ENCODE assay signal across 15 cellular contexts in genomic region chrX:19332983-19333382, GRCh38. TPM values are rescaled to one million over a fixed set of nuclear protein-coding genes. Genes with fewer than 3 reads are reported as not detected.
A peak's percentile ranks its signal among the peaks of the same experiment; 100 is the strongest.
DNase-seq lines count a peak whose midpoint lies in the region; ATAC-seq and TF ChIP-seq lines count a peak whose summit lies in the region.
"Had no signal": no experiment of that assay in that cellular context is flagged by ENCODE, and none has a peak within 500 bp of the region (broad histone marks: within the 10 kb centered on the region; RNA-seq: fewer than 3 reads in every experiment).

No MANE protein-coding gene starts in this region.

- CTCF ChIA-PET in Calu3 (lab: Charles Lee) = interaction anchor here (1.1 to 1.5 kb wide), 3 partner anchors 211 to 943 kb away, joined by 3 to 4 read pairs (median 4); partner anchors contain the start of gene ADGRG2

- H3K36me3 Mint-ChIP-seq in activated T-cell treated with anti-CD3 and anti-CD28 coated beads, Interleukin-2, amount 50 U/mL, for 24 hours (ENCODE audit: low read depth) = no peaks in the 10 kb centered on the region
- H3K36me3 Mint-ChIP-seq in Calu3 (ENCODE audit: insufficient read depth, unreplicated experiment) = peaks cover 5% of the 10 kb centered on the region

- WGBS in heart right ventricle, 2 donors = 8 to 31% methylated on average over 2 to 5 of the region's 5 CpGs
- WGBS in testis, 2 donors = 37 to 56% methylated on average over 4 to 5 of the region's 5 CpGs

- H3K9me3 ChIP-seq in heart right ventricle (peaks cover 0 to 22% (median 8%) of the 10 kb centered on the region in 11 donors), testis (no peaks in the 10 kb centered on the region)
- H3K9me3 ChIP-seq: Peyer's patch had no signal

- H3K27me3 Mint-ChIP-seq in activated T-cell treated with anti-CD3 and anti-CD28 coated beads, Interleukin-2, amount 50 U/mL, for 24 hours = peaks cover 6% of the 10 kb centered on the region
- H3K27me3 Mint-ChIP-seq in Calu3 (ENCODE audit: unreplicated experiment) = peaks cover 32% of the 10 kb centered on the region

- H3K27me3 ChIP-seq in heart right ventricle (no peaks in the 10 kb centered on the region), testis (no peaks in the 10 kb centered on the region)
- H3K27me3 ChIP-seq: cardiac muscle cell, esophagus muscularis mucosa, Peyer's patch had no signal

- H3K9me3 Mint-ChIP-seq in activated T-cell treated with anti-CD3 and anti-CD28 coated beads, Interleukin-2, amount 50 U/mL, for 24 hours = peaks cover 1% of the 10 kb centered on the region
- no peaks in the 10 kb centered on the region for H3K9me3 Mint-ChIP-seq in Calu3 (ENCODE audit: low read depth, unreplicated experiment)
- H3K9me3 Mint-ChIP-seq: activated T-helper 1 cell treated with anti-CD3 and anti-CD28 coated beads, Interleukin-12 subunit alpha, Interleukin-12 subunit beta, Interleukin-2, Interleukin-4 antibody, amounts not matched to agents 30 ng/mL and 10 ng/mL and 1 ng/mL, durations not matched to agents 14 hours and 24 hours and 36 hours; HFFc6 had no signal

- peak; percentile 42 to 83 (median 68) for ATAC-seq in heart right ventricle

- H3K27ac ChIP-seq in heart right ventricle (no peak overlapping the region), testis (no peak overlapping the region)
- H3K27ac ChIP-seq: cardiac muscle cell, esophagus muscularis mucosa, Peyer's patch, WERI-Rb-1 had no signal

- no peak overlapping the region for H3K4me3 Mint-ChIP-seq in activated T-cell treated with anti-CD3 and anti-CD28 coated beads, Interleukin-2, amount 50 U/mL, for 24 hours
- H3K4me3 Mint-ChIP-seq in Calu3 (ENCODE audit: low read depth, unreplicated experiment) = no peak overlapping the region
- H3K4me3 Mint-ChIP-seq: activated T-helper 1 cell treated with anti-CD3 and anti-CD28 coated beads, Interleukin-12 subunit alpha, Interleukin-12 subunit beta, Interleukin-2, Interleukin-4 antibody, amounts not matched to agents 30 ng/mL and 10 ng/mL and 1 ng/mL, durations not matched to agents 14 hours and 24 hours and 36 hours; HFFc6 had no signal

- intact Hi-C loops in heart right ventricle (cut with DNase I) = loop anchor here in 7 of 10 donors (2.0 to 10.0 kb wide), 7 partner anchors 316 to 948 kb away; no protein-coding TSS in a partner anchor
- intact Hi-C loops in testis (cut with DNase I; ENCODE audit: low total_unique reads) = loop anchor here (10.0 kb wide), 1 partner anchor 938 kb away; no protein-coding TSS in a partner anchor
- intact Hi-C loops in Calu3 (cut with micrococcal nuclease; ENCODE audit: unreplicated experiment) = loop anchor here (5.0 kb wide), 3 partner anchors 291 to 396 kb away; no protein-coding TSS in a partner anchor

- DNase-seq in NCI-H510A treated with DMSO at 0.1 percent for 48 hours (lab: John Stamatoyannopoulos, UW) = peak; percentile 0
- DNase-seq in NCI-H510A (lab: John Stamatoyannopoulos, UW) = no peak
- peak; percentile 31 for DNase-seq in SHP77 treated with DMSO at 0.1 percent for 48 hours (lab: John Stamatoyannopoulos, UW)
- peak; percentile 26 to 49 for DNase-seq in heart right ventricle
- peak; percentile 32 for DNase-seq in testis
- DNase-seq in activated T-cell treated with anti-CD3 and anti-CD28 coated beads, Interleukin-2, amount 50 U/mL, for 24 hours = no peak
- DNase-seq in DMS114 treated with DMSO at 0.1 percent for 48 hours (lab: John Stamatoyannopoulos, UW; ENCODE audit: unreplicated experiment) = no peak
- DNase-seq in Calu3 = no peak
- DNase-seq: HFFc6, WERI-Rb-1 had no signal

- H3K36me3 ChIP-seq in heart right ventricle (no peaks in the 10 kb centered on the region), testis (ENCODE audit: low read depth, missing control alignments) (no peaks in the 10 kb centered on the region)
- H3K36me3 ChIP-seq: cardiac muscle cell, esophagus muscularis mucosa, Peyer's patch, WERI-Rb-1 had no signal

- TF ChIP-seq CTCF in heart right ventricle (IDR thresholded peaks at IDR 0.05) (no peak), testis (IDR thresholded peaks at IDR 0.05) (no peak), Calu3 (IDR thresholded peaks at IDR 0.05; ENCODE audit: unreplicated experiment) (no peak)

- H3K4me1 Mint-ChIP-seq in activated T-cell treated with anti-CD3 and anti-CD28 coated beads, Interleukin-2, amount 50 U/mL, for 24 hours (ENCODE audit: low read depth) = peaks cover 1% of the 10 kb centered on the region
- no peaks in the 10 kb centered on the region for H3K4me1 Mint-ChIP-seq in Calu3 (ENCODE audit: low read depth, unreplicated experiment)

- BruUV-seq in Calu3 (replicated peaks; lab: Mats Ljungman, UMichigan) = no TSS peak

- H3K4me1 ChIP-seq in heart right ventricle = peaks cover 0 to 9% (median 0%) of the 10 kb centered on the region in 9 donors
- H3K4me1 ChIP-seq in testis = no peaks in the 10 kb centered on the region
- H3K4me1 ChIP-seq: esophagus muscularis mucosa, Peyer's patch had no signal

- H3K4me3 ChIP-seq in heart right ventricle (no peak overlapping the region), testis (no peak overlapping the region)
- H3K4me3 ChIP-seq: cardiac muscle cell, esophagus muscularis mucosa, lung, Peyer's patch had no signal

- TF ChIP-seq POLR2A in testis (IDR thresholded peaks at IDR 0.05) = no peak

- H3K27ac Mint-ChIP-seq in activated T-cell treated with anti-CD3 and anti-CD28 coated beads, Interleukin-2, amount 50 U/mL, for 24 hours = no peak overlapping the region
- H3K27ac Mint-ChIP-seq in Calu3 (ENCODE audit: unreplicated experiment) = no peak overlapping the region
- H3K27ac Mint-ChIP-seq: activated T-helper 1 cell treated with anti-CD3 and anti-CD28 coated beads, Interleukin-12 subunit alpha, Interleukin-12 subunit beta, Interleukin-2, Interleukin-4 antibody, amounts not matched to agents 30 ng/mL and 10 ng/mL and 1 ng/mL, durations not matched to agents 14 hours and 24 hours and 36 hours; HFFc6 had no signal

RNA-seq across cellular contexts. Expression of gene PDHA1, which starts 10.7 kb away (rescaled TPM):
- total RNA-seq in heart right ventricle = 1,000 to 10,000 TPM in 8 of 10 donors, 100 to 1,000 TPM in 2; 884 to 1,411 (median 1,066) TPM
- polyA plus RNA-seq in heart right ventricle = 1,000 to 10,000 TPM in 1 of 2 donors, 100 to 1,000 TPM in 1; 867 to 1,017 TPM
- total RNA-seq in testis = 10 to 100 TPM; 45.4 to 69.2 TPM
- 76.9 TPM for polyA plus RNA-seq in testis (ENCODE audit: insufficient read depth, low read depth, low replicate concordance)
- 234 and 241 TPM in 2 replicates for total RNA-seq in Calu3 (2022)

Comparison
In these comparisons a context has a peak if more than half of its experiments do, and no peak if none do; other contexts are left out.
1. DNase-seq: peak in NCI-H510A treated with DMSO at 0.1 percent for 48 hours (single experiment), SHP77 treated with DMSO at 0.1 percent for 48 hours (single experiment), heart right ventricle (2 of 2) and testis (single experiment); none in NCI-H510A (single experiment), activated T-cell treated with anti-CD3 and anti-CD28 coated beads, Interleukin-2, amount 50 U/mL, for 24 hours (single experiment), DMS114 treated with DMSO at 0.1 percent for 48 hours (single experiment) and Calu3 (single experiment).